ENCODE assay signal across 10 cellular contexts in genomic region chr21:45556645-45557601, GRCh38. TPM values are rescaled to one million over a fixed set of nuclear protein-coding genes. Genes with fewer than 3 reads are reported as not detected.
A peak's percentile ranks its signal among the peaks of the same experiment; 100 is the strongest.
DNase-seq lines count a peak whose midpoint lies in the region; ATAC-seq and TF ChIP-seq lines count a peak whose summit lies in the region.
"Had no signal": no experiment of that assay in that cellular context is flagged by ENCODE, and none has a peak within 500 bp of the region (broad histone marks: within the 10 kb centered on the region; RNA-seq: fewer than 3 reads in every experiment).

No MANE protein-coding gene starts in this region.

- TF ChIP-seq EP300 in sigmoid colon (IDR thresholded peaks at IDR 0.05), result no peak

- ATAC-seq in right cardiac atrium, result no peak
- ATAC-seq in GM19328 (IDR thresholded peaks at IDR 0.05; ENCODE audit: unreplicated experiment), result no peak

- H3K4me1 ChIP-seq in right cardiac atrium (ENCODE audit: control insufficient read depth, insufficient read depth, low read length), result no peaks in the 10 kb centered on the region
- H3K4me1 ChIP-seq in sigmoid colon, result peaks cover 0 to 12% (median 11%) of the 10 kb centered on the region in 4 donors

- no peak for TF ChIP-seq POLR2A in sigmoid colon (IDR thresholded peaks at IDR 0.05)

- peak; percentile 42 for DNase-seq in activated CD4-positive, alpha-beta T cell treated with anti-CD3 and anti-CD28 coated beads for 48 hours
- no peak for DNase-seq in activated CD4-positive, alpha-beta T cell treated with anti-CD3 and anti-CD28 coated beads for 1 hour
- DNase-seq in RKO (ENCODE audit: low spot score) (peak; percentile 16), right cardiac atrium (peak in 2 of 3 donors; percentile 67 to 70), sigmoid colon (peak; percentile 69), amniotic stem cell (lab: John Stamatoyannopoulos, UW) (no peak)
- DNase-seq in activated CD8-positive, alpha-beta memory T cell treated with anti-CD3 and anti-CD28 coated beads, Interleukin-2, amount 50 U/mL, for 4 hours, result no peak
- DNase-seq: GDM1, NCI-H748 treated with DMSO at 0.1 percent for 48 hours had no signal

- H3K9me3 ChIP-seq in right cardiac atrium (ENCODE audit: control insufficient read depth, low read length) (no peaks in the 10 kb centered on the region), sigmoid colon (no peaks in the 10 kb centered on the region)

- H3K27ac ChIP-seq in right cardiac atrium (ENCODE audit: low read length) (no peak overlapping the region), sigmoid colon (peak overlapping the region in 2 of 4 donors; percentile 85 to 90)

- no peak for TF ChIP-seq CTCF in sigmoid colon (IDR thresholded peaks at IDR 0.05)

- no peaks in the 10 kb centered on the region for H3K36me3 ChIP-seq in sigmoid colon

- 79% methylated on average over 33 of the region's 33 CpGs for WGBS in right cardiac atrium
- WGBS in sigmoid colon, 2 donors, result 88% methylated on average over 33 of the region's 33 CpGs

- intact Hi-C loops in right cardiac atrium (cut with DNase I), result loop anchor here (2.0 to 10.0 kb wide), 5 partner anchors 40 to 368 kb away; no protein-coding TSS in a partner anchor
- intact Hi-C loops in sigmoid colon (cut with DNase I), result loop anchor here (1.0 to 5.0 kb wide), 4 partner anchors 39 to 365 kb away; partner anchors contain the start of gene PCBP3

- H3K4me3 ChIP-seq in right cardiac atrium (ENCODE audit: low read length) (no peak overlapping the region), sigmoid colon (no peak overlapping the region)

- H3K27me3 ChIP-seq in right cardiac atrium (ENCODE audit: control insufficient read depth, insufficient read depth) (no peaks in the 10 kb centered on the region), sigmoid colon (no peaks in the 10 kb centered on the region)

RNA-seq across cellular contexts. Expression of gene SLC19A1, which starts 14.7 kb away (rescaled TPM):
- 1 to 10 TPM; 2.3 to 5.0 (median 3.8) TPM for total RNA-seq in right cardiac atrium
- 3.9 TPM for polyA plus RNA-seq in right cardiac atrium
- 1 to 10 TPM; 2.1 to 6.4 (median 2.5) TPM for total RNA-seq in sigmoid colon
- polyA plus RNA-seq in sigmoid colon, result 10 to 100 TPM in 1 of 3 donors, 1 to 10 TPM in 2; 1.8 to 10.7 (median 3.2) TPM

Comparison
In these comparisons a context has a peak if more than half of its experiments do, and no peak if none do; other contexts are left out.
1. DNase-seq: peak in activated CD4-positive, alpha-beta T cell treated with anti-CD3 and anti-CD28 coated beads for 48 hours (single experiment), RKO (single experiment), right cardiac atrium (2 of 3) and sigmoid colon (single experiment); none in activated CD4-positive, alpha-beta T cell treated with anti-CD3 and anti-CD28 coated beads for 1 hour (single experiment), amniotic stem cell (single experiment) and activated CD8-positive, alpha-beta memory T cell treated with anti-CD3 and anti-CD28 coated beads, Interleukin-2, amount 50 U/mL, for 4 hours (single experiment).